ENCODE assay signal across 20 cellular contexts in genomic region chr3:171185959-171186358, GRCh38.
"Had no signal": no experiment of that assay in that cellular context is flagged by ENCODE, and none has a peak within 500 bp of the region (broad histone marks: within the 10 kb centered on the region; RNA-seq: fewer than 3 reads in every experiment).

No MANE protein-coding gene starts in this region.

- DNase-seq: cortex of kidney; effector memory CD4-positive, alpha-beta T cell; esophagus squamous epithelium; foreskin fibroblast; glutamatergic neuron; immature natural killer cell; left lung; lower lobe of right lung; naive thymus-derived CD4-positive, alpha-beta T cell; posterior cingulate gyrus; sigmoid colon; stimulated activated CD4-positive, alpha-beta T cell treated with anti-CD3 and anti-CD28 coated beads, Interleukin-12 subunit alpha, Interleukin-12 subunit beta, amount 100 ng/mL, for 4 hours; stimulated activated naive CD4-positive, alpha-beta T cell; stomach; uterus had no signal

- H3K4me1 ChIP-seq: uterus had no signal

- H3K27ac Mint-ChIP-seq: type B pancreatic cell had no signal

- H3K36me3 ChIP-seq: esophagus squamous epithelium, gastroesophageal sphincter, left lung, lower lobe of right lung, neutrophil, sigmoid colon, stomach, uterus had no signal

- H3K9me3 Mint-ChIP-seq: immature natural killer cell, type B pancreatic cell had no signal

- ATAC-seq: gastroesophageal sphincter; lower lobe of right lung; naive thymus-derived CD4-positive, alpha-beta T cell had no signal

- H3K27me3 Mint-ChIP-seq: naive thymus-derived CD4-positive, alpha-beta T cell; type B pancreatic cell had no signal

- H3K4me3 ChIP-seq: esophagus squamous epithelium, gastroesophageal sphincter, left lung, lower lobe of right lung, sigmoid colon, skin epidermis, stomach, uterus had no signal

- H3K36me3 Mint-ChIP-seq: type B pancreatic cell had no signal

- H3K9me3 ChIP-seq: esophagus squamous epithelium, gastroesophageal sphincter, left lung, lower lobe of right lung, neutrophil, sigmoid colon, stomach, uterus had no signal

- H3K27ac ChIP-seq: epithelial cell of prostate, esophagus squamous epithelium, left lung, lower lobe of right lung, neutrophil, sigmoid colon, skin epidermis, stomach, uterus had no signal

- H3K27me3 ChIP-seq: esophagus squamous epithelium, gastroesophageal sphincter, left lung, neutrophil, sigmoid colon, stomach, uterus had no signal

- H3K4me3 Mint-ChIP-seq: immature natural killer cell; naive thymus-derived CD4-positive, alpha-beta T cell; type B pancreatic cell had no signal
